ENCODE assay signal across 14 cellular contexts in the genomic region with DNA sequence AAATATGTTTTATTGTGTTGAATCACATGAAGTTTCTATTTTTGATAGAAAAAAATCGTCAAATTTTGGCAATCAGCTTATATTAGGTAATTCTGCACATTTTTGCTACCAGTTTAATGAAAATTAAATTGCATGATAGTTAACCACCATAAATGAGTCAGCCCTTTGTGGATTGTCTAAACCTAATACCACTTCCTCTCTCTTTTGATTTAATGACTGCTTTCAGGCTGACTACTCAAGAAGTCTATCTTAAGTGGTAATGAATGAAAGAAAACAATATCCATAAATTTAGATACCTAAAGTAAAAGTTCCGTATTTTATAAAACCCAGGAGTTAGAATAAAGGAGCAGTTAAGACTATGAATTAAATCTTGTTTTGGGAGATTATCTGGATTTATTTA.
A peak's percentile ranks its signal among the peaks of the same experiment; 100 is the strongest.
DNase-seq lines count a peak whose midpoint lies in the region; ATAC-seq and TF ChIP-seq lines count a peak whose summit lies in the region.
"Had no signal": no experiment of that assay in that cellular context is flagged by ENCODE, and none has a peak within 500 bp of the region (broad histone marks: within the 10 kb centered on the region; RNA-seq: fewer than 3 reads in every experiment).

No MANE protein-coding gene starts in this region.

- WGBS in IMR-90 (ENCODE audit: extremely low coverage in 2 of 2, insufficient read length in 1 of 2), 2 experiments = no CpG with 5 or more reads among the region's 2 CpGs
- WGBS in esophagus squamous epithelium, 2 donors = 37 to 56% methylated on average over 2 of the region's 2 CpGs

- TF ChIP-seq RAD21 in IMR-90 (IDR thresholded peaks at IDR 0.05; ENCODE audit: low read length) = no peak

- H3K27me3 ChIP-seq in IMR-90 (ENCODE audit: control insufficient read depth, insufficient read depth, low read length) (no peaks in the 10 kb centered on the region), esophagus squamous epithelium (no peaks in the 10 kb centered on the region)
- H3K27me3 ChIP-seq: SJCRH30 had no signal

- dilution Hi-C loops in IMR-90 (cut with HindIII; ENCODE audit: low sequenced_read_pairs, unreplicated experiment) = no loop called here

- H3K27ac Mint-ChIP-seq in activated T-cell treated with anti-CD3 and anti-CD28 coated beads, Interleukin-2, amount 50 U/mL, for 72 hours = no peak overlapping the region
- H3K27ac Mint-ChIP-seq in stimulated activated naive CD8-positive, alpha-beta T cell treated with anti-CD3 and anti-CD28 coated beads, Interleukin-15, amount 100 ng/mL, for 72 hours = no peak overlapping the region
- H3K27ac Mint-ChIP-seq: activated T-cell treated with anti-CD3 and anti-CD28 coated beads, Interleukin-2, amount 50 U/mL, for 24 hours; B cell had no signal

- peaks cover 10% of the 10 kb centered on the region for H3K4me1 Mint-ChIP-seq in activated T-cell treated with anti-CD3 and anti-CD28 coated beads, Interleukin-2, amount 50 U/mL, for 72 hours (ENCODE audit: low read depth)
- H3K4me1 Mint-ChIP-seq in stimulated activated naive CD8-positive, alpha-beta T cell treated with anti-CD3 and anti-CD28 coated beads, Interleukin-15, amount 100 ng/mL, for 72 hours = peaks cover 13% of the 10 kb centered on the region

- H3K27ac ChIP-seq in IMR-90 (ENCODE audit: insufficient read depth, low read length) (no peak overlapping the region), coronary artery (no peak overlapping the region), esophagus squamous epithelium (no peak overlapping the region)
- H3K27ac ChIP-seq: SJCRH30 had no signal

- H2AK9ac ChIP-seq in IMR-90 (replicated peaks; ENCODE audit: low read depth, low read length, poor library complexity) = no peak overlapping the region

- H3K9me1 ChIP-seq in IMR-90 (ENCODE audit: insufficient read depth, low read length) = no peaks in the 10 kb centered on the region

- no peak overlapping the region for H2AK5ac ChIP-seq in IMR-90 (ENCODE audit: low read depth, low read length)

- POLR2A ChIA-PET in IMR-90 (lab: Charles Lee; ENCODE audit: unreplicated experiment) = no interaction called here

- H3K4me3 ChIP-seq in IMR-90 (ENCODE audit: insufficient read depth, low read depth, low read length) (no peak overlapping the region), coronary artery (no peak overlapping the region), esophagus squamous epithelium (no peak overlapping the region)
- H3K4me3 ChIP-seq: SJCRH30 had no signal

- no peaks in the 10 kb centered on the region for H3K79me1 ChIP-seq in IMR-90 (ENCODE audit: low read depth in 1 of 2, low read length in 2 of 2)

- no peak overlapping the region for H3K18ac ChIP-seq in IMR-90 (ENCODE audit: low read depth, low read length)

- H2AFZ ChIP-seq in IMR-90 (replicated peaks; ENCODE audit: low read length, poor library complexity) = no peak overlapping the region

- no peak for TF ChIP-seq CTCF in IMR-90 (conservative IDR thresholded peaks at IDR 0.05; ENCODE audit: low read depth, low read length)
- no peak for TF ChIP-seq CTCF in coronary artery (IDR thresholded peaks at IDR 0.05)
- no peak for TF ChIP-seq CTCF in esophagus squamous epithelium (IDR thresholded peaks at IDR 0.05)

- H3K14ac ChIP-seq in IMR-90 (replicated peaks; ENCODE audit: low read depth, low read length) = no peak overlapping the region

- H4K20me1 ChIP-seq in IMR-90 (ENCODE audit: insufficient read depth, low read length) = no peaks in the 10 kb centered on the region

- no peak overlapping the region for H3K4me3 Mint-ChIP-seq in activated T-cell treated with anti-CD3 and anti-CD28 coated beads, Interleukin-2, amount 50 U/mL, for 72 hours
- H3K4me3 Mint-ChIP-seq in stimulated activated naive CD8-positive, alpha-beta T cell treated with anti-CD3 and anti-CD28 coated beads, Interleukin-15, amount 100 ng/mL, for 72 hours = peak overlapping the region in 1 of 2 donors; percentile 8
- H3K4me3 Mint-ChIP-seq: activated T-cell treated with anti-CD3 and anti-CD28 coated beads, Interleukin-2, amount 50 U/mL, for 24 hours; B cell had no signal

- intact Hi-C loops in IMR-90 (cut with micrococcal nuclease) (no loop called here), esophagus squamous epithelium (cut with DNase I) (no loop called here)

- no peak overlapping the region for H3K9ac ChIP-seq in IMR-90 (ENCODE audit: low read depth, low read length)

- no peaks in the 10 kb centered on the region for H3K27me3 Mint-ChIP-seq in activated T-cell treated with anti-CD3 and anti-CD28 coated beads, Interleukin-2, amount 50 U/mL, for 72 hours (ENCODE audit: low read depth)
- H3K27me3 Mint-ChIP-seq in stimulated activated naive CD8-positive, alpha-beta T cell treated with anti-CD3 and anti-CD28 coated beads, Interleukin-15, amount 100 ng/mL, for 72 hours = no peaks in the 10 kb centered on the region
- H3K27me3 Mint-ChIP-seq: activated T-cell treated with anti-CD3 and anti-CD28 coated beads, Interleukin-2, amount 50 U/mL, for 24 hours; B cell had no signal

- H3K9me3 Mint-ChIP-seq in activated T-cell treated with anti-CD3 and anti-CD28 coated beads, Interleukin-2, amount 50 U/mL, for 72 hours = peaks cover 0 to 2% of the 10 kb centered on the region in 2 donors
- H3K9me3 Mint-ChIP-seq in stimulated activated naive CD8-positive, alpha-beta T cell treated with anti-CD3 and anti-CD28 coated beads, Interleukin-15, amount 100 ng/mL, for 72 hours = peaks cover 7 to 17% of the 10 kb centered on the region in 2 donors
- H3K9me3 Mint-ChIP-seq: activated T-cell treated with anti-CD3 and anti-CD28 coated beads, Interleukin-2, amount 50 U/mL, for 24 hours had no signal

- H3K56ac ChIP-seq in IMR-90 (ENCODE audit: extremely low read depth, insufficient read depth, low read length) = no peak overlapping the region

- CTCF ChIA-PET in IMR-90 (lab: Yijun Ruan, JAX) = no interaction called here

- H3K36me3 Mint-ChIP-seq in activated T-cell treated with anti-CD3 and anti-CD28 coated beads, Interleukin-2, amount 50 U/mL, for 72 hours (ENCODE audit: insufficient read depth in 2 of 2) = peaks cover 1% of the 10 kb centered on the region in 2 donors

- TF ChIP-seq POLR2A in IMR-90 (IDR thresholded peaks at IDR 0.05; ENCODE audit: low read depth, low read length) (no peak), esophagus squamous epithelium (IDR thresholded peaks at IDR 0.05) (no peak)

- no peak overlapping the region for H2BK5ac ChIP-seq in IMR-90 (ENCODE audit: low read depth, low read length, poor library complexity, severe bottlenecking)

- no peak overlapping the region for H2BK120ac ChIP-seq in IMR-90 (ENCODE audit: low read depth, low read length)

- no peak overlapping the region for H4K91ac ChIP-seq in IMR-90 (ENCODE audit: insufficient read depth, low read depth, low read length)

- H2BK20ac ChIP-seq in IMR-90 (ENCODE audit: low read depth, low read length) = no peak overlapping the region

- no peak for DNase-seq in activated T-cell treated with anti-CD3 and anti-CD28 coated beads, Interleukin-2, amount 50 U/mL, for 72 hours
- no peak for DNase-seq in activated T-cell treated with anti-CD3 and anti-CD28 coated beads for 4 hours
- peak; percentile 35 for DNase-seq in IMR-90
- peak; percentile 16 for DNase-seq in amniotic epithelial cell (ENCODE audit: low read depth)
- no peak for DNase-seq in stimulated activated naive CD8-positive, alpha-beta T cell treated with anti-CD3 and anti-CD28 coated beads, Interleukin-15, amount 100 ng/mL, for 72 hours
- DNase-seq in GM19240 (ENCODE audit: insufficient read length, low spot score) = no peak
- DNase-seq in coronary artery (ENCODE audit: low spot score) = no peak
- DNase-seq in esophagus squamous epithelium (lab: John Stamatoyannopoulos, UW) = no peak
- DNase-seq: activated T-cell treated with anti-CD3 and anti-CD28 coated beads, Interleukin-2, amount 50 U/mL, for 24 hours; effector memory CD4-positive, alpha-beta T cell; left cardiac atrium; posterior cingulate gyrus; SJCRH30 had no signal

- no peak overlapping the region for H3K4me2 ChIP-seq in IMR-90 (ENCODE audit: low read depth, low read length)

- BruUV-seq in IMR-90 (replicated peaks; lab: Mats Ljungman, UMichigan) = no TSS peak

- no peaks in the 10 kb centered on the region for H3K9me3 ChIP-seq in IMR-90 (ENCODE audit: control insufficient read depth, insufficient read depth, low read length)
- H3K9me3 ChIP-seq in esophagus squamous epithelium = peaks cover 0 to 8% (median 7%) of the 10 kb centered on the region in 3 donors
- H3K9me3 ChIP-seq: SJCRH30 had no signal

- H3K4ac ChIP-seq in IMR-90 (ENCODE audit: low read depth, low read length) = no peak overlapping the region

- no peak overlapping the region for H3K23ac ChIP-seq in IMR-90 (ENCODE audit: low read depth, low read length)

- no peak overlapping the region for H4K8ac ChIP-seq in IMR-90 (ENCODE audit: low read depth in 2 of 2, low read length in 2 of 2)

- H4K5ac ChIP-seq in IMR-90 (ENCODE audit: low read depth, low read length) = no peak overlapping the region

- peak; percentile 46 to 48 for ATAC-seq in activated T-cell treated with anti-CD3 and anti-CD28 coated beads, Interleukin-2, amount 50 U/mL, for 72 hours (replicated peaks in 1 of 2)
- no peak for ATAC-seq in IMR-90 (ENCODE audit: low read depth)
- peak; percentile 93 for ATAC-seq in stimulated activated naive CD8-positive, alpha-beta T cell treated with anti-CD3 and anti-CD28 coated beads, Interleukin-15, amount 100 ng/mL, for 72 hours
- ATAC-seq: left cardiac atrium had no signal

- H3K36me3 ChIP-seq in IMR-90 (ENCODE audit: control insufficient read depth, insufficient read depth, low read length) (no peaks in the 10 kb centered on the region), esophagus squamous epithelium (no peaks in the 10 kb centered on the region)
- H3K36me3 ChIP-seq: SJCRH30 had no signal

- H3K4me1 ChIP-seq in IMR-90 (ENCODE audit: control insufficient read depth, insufficient read depth, low read length) (no peaks in the 10 kb centered on the region), esophagus squamous epithelium (no peaks in the 10 kb centered on the region)
- H3K4me1 ChIP-seq: SJCRH30 had no signal

- no peak overlapping the region for H2BK15ac ChIP-seq in IMR-90 (ENCODE audit: low read depth, low read length)

- in situ Hi-C loops in IMR-90 (cut with MboI; ENCODE audit: low sequenced_read_pairs) = no loop called here

TF ChIP-seq in IMR-90, 13 proteins besides CTCF, POLR2A, EP300 and RAD21 (continues in another document):
- no peak for TF ChIP-seq CHD1 (IDR thresholded peaks at IDR 0.05; ENCODE audit: low read depth, low read length)
- TF ChIP-seq BHLHE40 (IDR thresholded peaks at IDR 0.05; ENCODE audit: low read depth, low read length) = no peak
- TF ChIP-seq MXI1 (IDR thresholded peaks at IDR 0.05; ENCODE audit: borderline replicate concordance, low read depth, low read length) = no peak
- no peak for TF ChIP-seq FOS (IDR thresholded peaks at IDR 0.05; ENCODE audit: low read depth, low read length)
- TF ChIP-seq RFX5 (IDR thresholded peaks at IDR 0.05; ENCODE audit: low read depth, low read length) = no peak
- no peak for TF ChIP-seq RCOR1 (IDR thresholded peaks at IDR 0.05; ENCODE audit: insufficient replicate concordance, low read length)
- TF ChIP-seq SMC3 (IDR thresholded peaks at IDR 0.05; ENCODE audit: low read depth, low read length) = no peak
- TF ChIP-seq CEBPB (IDR thresholded peaks at IDR 0.05; ENCODE audit: low read depth, low read length) = no peak

Comparison
In these comparisons a context has a peak if more than half of its experiments do, and no peak if none do; other contexts are left out.
1. DNase-seq: peak in IMR-90 (single experiment) and amniotic epithelial cell (single experiment); none in activated T-cell treated with anti-CD3 and anti-CD28 coated beads, Interleukin-2, amount 50 U/mL, for 72 hours (0 of 2), activated T-cell treated with anti-CD3 and anti-CD28 coated beads for 4 hours (single experiment), stimulated activated naive CD8-positive, alpha-beta T cell treated with anti-CD3 and anti-CD28 coated beads, Interleukin-15, amount 100 ng/mL, for 72 hours (0 of 2), GM19240 (single experiment), coronary artery (single experiment) and esophagus squamous epithelium (single experiment).